Comparison of ENCODE assay signal across 1 cellular context in genomic region chr10:118482393-118483331, GRCh38.
TF ChIP-seq lines count a peak whose summit lies in the region.

No MANE protein-coding gene starts in this region.

TF ChIP-seq in K562, 482 proteins besides CTCF, POLR2A, EP300 and RAD21 (continued from another document and continues in another):
- TF ChIP-seq CLOCK (CRISPR knock-in tag; IDR thresholded peaks at IDR 0.05; ENCODE audit: borderline replicate concordance) (no peak), ZBTB17 (CRISPR knock-in tag; IDR thresholded peaks at IDR 0.05) (no peak), ZNF592 (IDR thresholded peaks at IDR 0.05) (no peak), SMARCB1 (IDR thresholded peaks at IDR 0.05; ENCODE audit: insufficient read length, low read depth) (peak; percentile 47), ARHGAP35 (IDR thresholded peaks at IDR 0.05; ENCODE audit: partially characterized antibody) (no peak), ZNF175 (CRISPR knock-in tag; IDR thresholded peaks at IDR 0.05; ENCODE audit: low read depth) (no peak), KHSRP (IDR thresholded peaks at IDR 0.05) (no peak), FUS (optimal IDR thresholded peaks at IDR 0.05; ENCODE audit: low read depth, low read length) (no peak), ZNF407 (IDR thresholded peaks at IDR 0.05; ENCODE audit: low read depth) (no peak), HMG20B (CRISPR knock-in tag; IDR thresholded peaks at IDR 0.05) (no peak), CHD2 (IDR thresholded peaks at IDR 0.05; ENCODE audit: low read depth, low read length) (no peak), L3MBTL2 (IDR thresholded peaks at IDR 0.05) (0 out of 2 replicates have a peak, but pooled peaks have one; percentile 28), BHLHE40 (IDR thresholded peaks at IDR 0.05; ENCODE audit: low read length) (peak; percentile 14; the same call in 1 of the 2 replicates), U2AF1 (optimal IDR thresholded peaks at IDR 0.05; ENCODE audit: low read depth, low read length) (no peak), ZFPM2 (CRISPR knock-in tag; IDR thresholded peaks at IDR 0.05) (no peak), RUNX1 (IDR thresholded peaks at IDR 0.05; ENCODE audit: low read depth) (no peak), MXI1 (IDR thresholded peaks at IDR 0.05; ENCODE audit: low read depth, low read length) (no peak), KLF16 (IDR thresholded peaks at IDR 0.05) (peak; percentile 84), TBP (optimal IDR thresholded peaks at IDR 0.05; ENCODE audit: low read depth, low read length) (peak; percentile 24), MNT (conservative IDR thresholded peaks at IDR 0.05) (peak in 1 of 2 experiments; percentile 58; a peak in 3 of 4 replicates), CTCFL (IDR thresholded peaks at IDR 0.05; ENCODE audit: borderline replicate concordance, insufficient read depth, low read depth, low read length, poor library complexity, severe bottlenecking) (no peak), EZH2 (IDR thresholded peaks at IDR 0.05; ENCODE audit: borderline replicate concordance, low read depth, low read length) (no peak), CREB3L1 (IDR thresholded peaks at IDR 0.05; ENCODE audit: borderline replicate concordance, low read depth) (peak; percentile 65; the same call in 1 of the 2 replicates), TFAM (CRISPR knock-in tag; conservative IDR thresholded peaks at IDR 0.05) (no peak), MLLT1 (IDR thresholded peaks at IDR 0.05) (no peak), SMC3 (conservative IDR thresholded peaks at IDR 0.05; ENCODE audit: insufficient read depth, low read depth, low read length) (no peak), RBM25 (IDR thresholded peaks at IDR 0.05; ENCODE audit: low read depth, low read length, severe bottlenecking) (no peak), BMI1 (IDR thresholded peaks at IDR 0.05; ENCODE audit: low read length) (no peak), BCL6 (CRISPR knock-in tag; IDR thresholded peaks at IDR 0.05) (no peak), HDAC8 (tag; IDR thresholded peaks at IDR 0.05) (no peak), ZBTB49 (CRISPR knock-in tag; IDR thresholded peaks at IDR 0.05; ENCODE audit: borderline replicate concordance) (no peak), NFATC3 (IDR thresholded peaks at IDR 0.05) (no peak), ZNF146 (CRISPR knock-in tag; IDR thresholded peaks at IDR 0.05; ENCODE audit: unreplicated experiment) (no peak)
